In the genomic region with DNA sequence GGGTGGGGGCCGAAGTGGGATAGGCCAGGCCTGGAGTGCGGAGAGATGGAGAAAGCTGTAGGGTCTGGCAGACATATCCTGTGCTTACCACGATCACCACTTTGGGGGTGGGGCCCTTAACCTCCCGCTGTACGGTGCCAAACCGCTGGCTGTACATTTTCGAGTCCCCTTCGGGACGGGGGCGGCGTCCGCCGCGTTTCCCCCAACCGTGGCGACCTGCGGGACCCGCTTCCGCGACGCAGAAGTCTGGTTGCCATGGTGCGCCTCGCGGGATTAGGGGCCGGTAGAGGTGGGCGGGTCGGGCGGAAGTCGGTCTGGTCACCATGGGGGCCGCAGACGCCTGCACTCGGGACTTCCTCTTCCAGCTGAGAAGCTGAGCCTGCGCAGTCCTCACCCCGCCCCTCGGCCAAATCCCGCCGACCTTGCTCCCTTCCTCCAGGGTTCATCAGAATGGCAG, we compare ENCODE assay signal across 8 cellular contexts. TPM values are rescaled to one million over a fixed set of nuclear protein-coding genes. Genes with fewer than 3 reads are reported as not detected.
DNase-seq lines count a peak whose midpoint lies in the region; ATAC-seq, FAIRE-seq and TF ChIP-seq lines count a peak whose summit lies in the region.

A gene with protein sequence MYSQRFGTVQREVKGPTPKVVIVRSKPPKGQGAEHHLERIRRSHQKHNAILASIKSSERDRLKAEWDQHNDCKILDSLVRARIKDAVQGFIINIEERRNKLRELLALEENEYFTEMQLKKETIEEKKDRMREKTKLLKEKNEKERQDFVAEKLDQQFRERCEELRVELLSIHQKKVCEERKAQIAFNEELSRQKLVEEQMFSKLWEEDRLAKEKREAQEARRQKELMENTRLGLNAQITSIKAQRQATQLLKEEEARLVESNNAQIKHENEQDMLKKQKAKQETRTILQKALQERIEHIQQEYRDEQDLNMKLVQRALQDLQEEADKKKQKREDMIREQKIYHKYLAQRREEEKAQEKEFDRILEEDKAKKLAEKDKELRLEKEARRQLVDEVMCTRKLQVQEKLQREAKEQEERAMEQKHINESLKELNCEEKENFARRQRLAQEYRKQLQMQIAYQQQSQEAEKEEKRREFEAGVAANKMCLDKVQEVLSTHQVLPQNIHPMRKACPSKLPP (minus strand): TSS at position 248 of the 457 bp plus-strand sequence. CDS start 91 bp downstream, at position 157.

- intact Hi-C loops in kidney (cut with DNase I), result no loop called here

- peak within 1 kb of the TSS in 1 of 2 donors; percentile 46 for H3K27ac ChIP-seq in kidney (ENCODE audit: low read depth in 2 of 2, low read length in 2 of 2)

- ATAC-seq in GM18873 (IDR thresholded peaks at IDR 0.05; ENCODE audit: low FRiP score, unreplicated experiment), result peak; percentile 35
- ATAC-seq in HG03135 (IDR thresholded peaks at IDR 0.05; ENCODE audit: unreplicated experiment), result peak; percentile 83

- H3K4me1 ChIP-seq in kidney (ENCODE audit: control insufficient read depth in 1 of 2, insufficient read depth in 1 of 2, low read depth in 1 of 2, low read length in 2 of 2), result peaks cover 0 to 6% of the 10 kb centered on the region in 2 donors

- peaks cover 8 to 14% of the 10 kb centered on the region in 2 donors for H3K36me3 ChIP-seq in kidney (ENCODE audit: control insufficient read depth in 1 of 2, insufficient read depth in 2 of 2, low read length in 2 of 2)

- peak within 1 kb of the TSS; percentile 24 to 72 for H3K9ac ChIP-seq in kidney (ENCODE audit: low read length in 2 of 2)

- peak within 1 kb of the TSS; percentile 92 to 93 for H3K4me3 ChIP-seq in kidney (ENCODE audit: low read length in 2 of 2)

- FAIRE-seq in kidney (lab: Jason Lieb, UNC), result peak; percentile 64

- H3K9me3 ChIP-seq in kidney (ENCODE audit: control insufficient read depth in 1 of 2, low read length in 2 of 2), result no peaks in the 10 kb centered on the region

- DNase-seq in AG08395 (ENCODE audit: low spot score), result peak; percentile 98
- peak; percentile 29 for DNase-seq in NCI-H226
- peak; percentile 65 for DNase-seq in activated CD4-positive, CD25-positive, alpha-beta regulatory T cell treated with anti-CD3 and anti-CD28 coated beads, Interleukin-2, amount 50 U/mL, for 16 hours (ENCODE audit: low read depth, low spot score)
- DNase-seq in cerebellar cortex (ENCODE audit: low spot score), result peak; percentile 69
- peak; percentile 98 for DNase-seq in kidney
- peak; percentile 73 to 86 (median 74) for DNase-seq in stimulated activated CD4-positive, alpha-beta T cell treated with anti-CD3 and anti-CD28 coated beads, Interleukin-12 subunit alpha, Interleukin-12 subunit beta, amount 100 ng/mL, for 48 hours (ENCODE audit: low read depth in 2 of 3, low spot score in 1 of 3)

- no peak for TF ChIP-seq CTCF in kidney (IDR thresholded peaks at IDR 0.05; ENCODE audit: borderline replicate concordance, extremely low read depth, insufficient read depth)

RNA-seq across cellular contexts. Expression of the gene that starts here (rescaled TPM):
- 1.3 TPM for total RNA-seq in kidney
- polyA plus RNA-seq in kidney (ENCODE audit: insufficient read depth, low read depth, low replicate concordance), result 3.9 TPM

Comparison
In these comparisons a context has a peak if more than half of its experiments do, and no peak if none do; other contexts are left out.
1. DNase-seq: peak in every context shown above with its lines; median percentile 98 in AG08395; 98 in kidney; 74 in stimulated activated CD4-positive, alpha-beta T cell treated with anti-CD3 and anti-CD28 coated beads, Interleukin-12 subunit alpha, Interleukin-12 subunit beta, amount 100 ng/mL, for 48 hours; 69 in cerebellar cortex; 65 in activated CD4-positive, CD25-positive, alpha-beta regulatory T cell treated with anti-CD3 and anti-CD28 coated beads, Interleukin-2, amount 50 U/mL, for 16 hours; 29 in NCI-H226.